ENCODE assay signal across 1 cellular context in genomic region chr6:47626782-47627181, GRCh38.
TF ChIP-seq lines count a peak whose summit lies in the region.

No MANE protein-coding gene starts in this region.

TF ChIP-seq in K562, 482 proteins besides CTCF, POLR2A, EP300 and RAD21 (continued from another document):
- TF ChIP-seq SIN3B (IDR thresholded peaks at IDR 0.05; ENCODE audit: low read depth), result no peak
- TF ChIP-seq E2F6 (IDR thresholded peaks at IDR 0.05; ENCODE audit: borderline replicate concordance in 1 of 2, extremely low read depth in 1 of 2, insufficient read depth in 1 of 2, insufficient read length in 1 of 2, low read depth in 1 of 2, low read length in 1 of 2, poor library complexity in 1 of 2, severe bottlenecking in 1 of 2), result no peak
